In genomic region chr1:9731051-9731537, GRCh38 we compare ENCODE assay signal across 1 cellular context.
TF ChIP-seq lines count a peak whose summit lies in the region.

No MANE protein-coding gene starts in this region.

TF ChIP-seq in H1, 55 proteins besides CTCF, POLR2A, EP300 and RAD21 (continued from another document):
- TF ChIP-seq E2F6 (IDR thresholded peaks at IDR 0.05), result no peak
- TF ChIP-seq TAF7 (optimal IDR thresholded peaks at IDR 0.05; ENCODE audit: borderline replicate concordance, low read depth, low read length), result no peak
- no peak for TF ChIP-seq MAX (IDR thresholded peaks at IDR 0.05)
- TF ChIP-seq SP2 (IDR thresholded peaks at IDR 0.05; ENCODE audit: low read length), result no peak
- no peak for TF ChIP-seq KDM4A (IDR thresholded peaks at IDR 0.05; ENCODE audit: low read depth, low read length, severe bottlenecking)
- no peak for TF ChIP-seq SIN3A (conservative IDR thresholded peaks at IDR 0.05 in 1 of 2, IDR thresholded peaks at IDR 0.05 in 1 of 2; ENCODE audit: low read depth in 1 of 2, low read length in 2 of 2)
